Comparison of ENCODE assay signal across 28 cellular contexts in the genomic region with DNA sequence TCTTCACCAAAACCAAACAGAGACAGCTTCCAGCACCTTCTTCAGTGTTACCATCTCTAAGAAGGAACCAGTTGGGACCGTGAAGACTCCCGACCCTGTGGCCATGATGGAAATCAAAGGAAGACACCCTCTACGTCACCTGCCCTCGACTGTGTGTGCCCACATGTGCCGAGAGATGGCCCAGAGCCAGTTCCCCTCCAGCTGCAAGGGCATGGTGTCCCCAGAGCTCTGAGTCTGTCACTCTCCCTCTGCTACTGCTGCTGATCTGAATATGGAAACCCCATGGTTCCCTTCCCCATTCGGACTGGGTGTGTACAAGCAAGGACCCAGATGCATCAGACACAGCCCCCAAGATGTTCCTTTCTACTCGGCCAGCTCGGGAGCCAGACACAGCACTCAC.
DNase-seq lines count a peak whose midpoint lies in the region; ATAC-seq and TF ChIP-seq lines count a peak whose summit lies in the region.
"Had no signal": no experiment of that assay in that cellular context is flagged by ENCODE, and none has a peak within 500 bp of the region (broad histone marks: within the 10 kb centered on the region; RNA-seq: fewer than 3 reads in every experiment).

No MANE protein-coding gene starts in this region.

- TF ChIP-seq CTCF in natural killer cell (IDR thresholded peaks at IDR 0.05) (no peak), OCI-LY3 (IDR thresholded peaks at IDR 0.05; ENCODE audit: low read depth, low read length) (no peak), ascending aorta (IDR thresholded peaks at IDR 0.05) (no peak), nephron progenitor cell (IDR thresholded peaks at IDR 0.05) (no peak)

- intact Hi-C loops in natural killer cell (cut with micrococcal nuclease) = no loop called here
- intact Hi-C loops in ascending aorta (cut with DNase I) = no loop called here

- no peaks in the 10 kb centered on the region for H3K9me3 Mint-ChIP-seq in natural killer cell treated with Interleukin-12 subunit alpha and Interleukin-12 subunit beta and Interleukin-15 and Interleukin-18, amount 100 ng/mL, for 72 hours
- H3K9me3 Mint-ChIP-seq in natural killer cell = no peaks in the 10 kb centered on the region
- no peaks in the 10 kb centered on the region for H3K9me3 Mint-ChIP-seq in nephron progenitor cell
- H3K9me3 Mint-ChIP-seq: brain, endodermal cell had no signal

- peak overlapping the region; percentile 78 for H3K4me2 ChIP-seq in OCI-LY3 (ENCODE audit: low read length)

- H3K27me3 Mint-ChIP-seq in natural killer cell treated with Interleukin-12 subunit alpha and Interleukin-12 subunit beta and Interleukin-15 and Interleukin-18, amount 100 ng/mL, for 72 hours = no peaks in the 10 kb centered on the region
- H3K27me3 Mint-ChIP-seq in natural killer cell (ENCODE audit: low read depth in 2 of 2) (no peaks in the 10 kb centered on the region), nephron progenitor cell (ENCODE audit: low read depth, poor library complexity) (peaks cover 17% of the 10 kb centered on the region)
- H3K27me3 Mint-ChIP-seq: brain, progenitor cell of endocrine pancreas had no signal

- peak overlapping the region; percentile 79 for H3K4me3 Mint-ChIP-seq in natural killer cell treated with Interleukin-12 subunit alpha and Interleukin-12 subunit beta and Interleukin-15 and Interleukin-18, amount 100 ng/mL, for 72 hours
- H3K4me3 Mint-ChIP-seq in natural killer cell (no peak overlapping the region), nephron progenitor cell (no peak overlapping the region)
- H3K4me3 Mint-ChIP-seq: brain, endodermal cell had no signal

- no peaks in the 10 kb centered on the region for H3K27me3 ChIP-seq in OCI-LY3 (ENCODE audit: low read depth, low read length)
- H3K27me3 ChIP-seq in ascending aorta = no peaks in the 10 kb centered on the region
- H3K27me3 ChIP-seq: neutrophil, SJCRH30, transverse colon had no signal

- H3K36me3 Mint-ChIP-seq in natural killer cell treated with Interleukin-12 subunit alpha and Interleukin-12 subunit beta and Interleukin-15 and Interleukin-18, amount 100 ng/mL, for 72 hours = peaks cover 6% of the 10 kb centered on the region
- H3K36me3 Mint-ChIP-seq in natural killer cell (no peaks in the 10 kb centered on the region), nephron progenitor cell (ENCODE audit: low read depth) (peaks cover 6% of the 10 kb centered on the region)

- H3K27ac ChIP-seq in OCI-LY3 (ENCODE audit: low read length) (peak overlapping the region; percentile 91), ascending aorta (peak overlapping the region; percentile 35 to 58)
- H3K27ac ChIP-seq: neutrophil, SJCRH30, transverse colon had no signal

- H3K36me3 ChIP-seq in OCI-LY3 (replicated peaks; ENCODE audit: low read depth, low read length) (peaks cover 11% of the 10 kb centered on the region), ascending aorta (no peaks in the 10 kb centered on the region)
- H3K36me3 ChIP-seq: SJCRH30 had no signal

- ATAC-seq in natural killer cell treated with Interleukin-12 subunit alpha and Interleukin-12 subunit beta and Interleukin-15 and Interleukin-18, amount 100 ng/mL, for 72 hours = no peak
- ATAC-seq in natural killer cell (no peak), GM21528 (IDR thresholded peaks at IDR 0.05; ENCODE audit: low FRiP score, unreplicated experiment) (no peak)
- ATAC-seq: sciatic nerve had no signal

- peak overlapping the region; percentile 52 for H3K4me3 ChIP-seq in OCI-LY3 (ENCODE audit: low read length)
- H3K4me3 ChIP-seq in ascending aorta = no peak overlapping the region
- H3K4me3 ChIP-seq: SJCRH30, transverse colon had no signal

- no peaks in the 10 kb centered on the region for H4K20me1 ChIP-seq in OCI-LY3 (ENCODE audit: insufficient read depth, low read length)

- no peaks in the 10 kb centered on the region for H3K79me2 ChIP-seq in OCI-LY3 (ENCODE audit: low read length)

- H2AFZ ChIP-seq in OCI-LY3 (ENCODE audit: low read depth, low read length) = no peak overlapping the region

- H3K9me3 ChIP-seq in OCI-LY3 (ENCODE audit: insufficient read depth, low read length) (no peaks in the 10 kb centered on the region), ascending aorta (no peaks in the 10 kb centered on the region)
- H3K9me3 ChIP-seq: neutrophil, SJCRH30, transverse colon had no signal

- H3K4me1 ChIP-seq in OCI-LY3 (ENCODE audit: low read length) (peaks cover 97% of the 10 kb centered on the region), ascending aorta (peaks cover 0 to 11% of the 10 kb centered on the region in 2 donors)
- H3K4me1 ChIP-seq: SJCRH30, transverse colon had no signal

- peak overlapping the region; percentile 77 to 98 for H3K27ac Mint-ChIP-seq in natural killer cell treated with Interleukin-12 subunit alpha and Interleukin-12 subunit beta and Interleukin-15 and Interleukin-18, amount 100 ng/mL, for 72 hours
- H3K27ac Mint-ChIP-seq in natural killer cell (no peak overlapping the region), nephron progenitor cell (no peak overlapping the region)
- H3K27ac Mint-ChIP-seq: endodermal cell, progenitor cell of endocrine pancreas had no signal

- peaks cover 58 to 60% of the 10 kb centered on the region in 2 donors for H3K4me1 Mint-ChIP-seq in natural killer cell treated with Interleukin-12 subunit alpha and Interleukin-12 subunit beta and Interleukin-15 and Interleukin-18, amount 100 ng/mL, for 72 hours (ENCODE audit: low read depth in 2 of 2)
- H3K4me1 Mint-ChIP-seq in natural killer cell = peaks cover 16 to 21% of the 10 kb centered on the region in 2 donors
- peaks cover 83% of the 10 kb centered on the region for H3K4me1 Mint-ChIP-seq in nephron progenitor cell

- peak overlapping the region; percentile 81 for H3K9ac ChIP-seq in OCI-LY3 (ENCODE audit: low read length)

- no peak for DNase-seq in natural killer cell treated with Interleukin-12 subunit alpha and Interleukin-12 subunit beta and Interleukin-15 and Interleukin-18, amount 100 ng/mL, for 72 hours (ENCODE audit: low spot score)
- DNase-seq in natural killer cell (no peak), ascending aorta (ENCODE audit: low spot score in 2 of 2) (no peak), 8988T (no peak), nephron progenitor cell (no peak)
- DNase-seq: activated CD4-positive, CD25-positive, alpha-beta regulatory T cell; activated naive CD4-positive, alpha-beta T cell treated with Interleukin-2 at 50 U/mL for 16 hours; C1 segment of cervical spinal cord; Calu3; dermis blood vessel endothelial cell; DMS79 treated with DMSO at 0.1 percent for 48 hours; endodermal cell; GF-D8; NCI-H1048; NCI-H1694; NCI-H446; NCI-H774; SJCRH30; stimulated activated CD4-positive, alpha-beta T cell treated with anti-CD3 and anti-CD28 coated beads, Interleukin-12 subunit alpha, Interleukin-12 subunit beta, amount 100 ng/mL, for 4 hours; stimulated activated CD4-positive, alpha-beta T cell treated with anti-CD3 and anti-CD28 coated beads, Interleukin-2, amount 100 ng/mL, for 48 hours; SW 1271; transverse colon had no signal

Comparison
In these comparisons a context has a peak if more than half of its experiments do, and no peak if none do; other contexts are left out.
1. H3K27ac Mint-ChIP-seq: peak in natural killer cell treated with Interleukin-12 subunit alpha and Interleukin-12 subunit beta and Interleukin-15 and Interleukin-18, amount 100 ng/mL, for 72 hours (2 of 2); none in natural killer cell (0 of 2) and nephron progenitor cell (single experiment).